ENCODE assay signal across 18 cellular contexts in the genomic region with DNA sequence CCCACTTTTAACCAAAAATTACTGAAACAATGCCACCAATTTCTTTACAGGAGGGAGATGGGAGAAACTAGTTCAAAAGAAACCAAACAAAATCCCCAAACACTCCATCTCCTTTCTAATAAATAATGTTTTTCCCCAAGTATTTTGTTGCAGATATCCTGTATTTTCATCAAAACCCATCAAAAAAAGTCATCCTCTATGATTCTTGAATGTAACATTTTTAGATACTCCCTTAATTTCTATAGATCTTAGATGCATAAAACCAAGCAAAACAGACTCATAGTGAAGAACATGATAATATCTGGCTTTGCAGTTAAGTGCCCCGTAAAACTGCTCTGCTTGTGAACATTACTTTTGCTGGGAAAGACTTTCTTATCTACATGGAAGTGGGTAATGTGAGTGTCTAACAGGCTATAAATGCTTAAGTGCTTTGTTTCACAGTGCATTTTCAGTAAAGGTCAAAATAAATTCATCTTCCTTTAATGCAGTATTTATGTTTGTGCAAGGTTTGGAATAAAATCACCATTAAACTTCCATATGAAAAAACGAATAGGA.
DNase-seq lines count a peak whose midpoint lies in the region; ATAC-seq and TF ChIP-seq lines count a peak whose summit lies in the region.
"Had no signal": no experiment of that assay in that cellular context is flagged by ENCODE, and none has a peak within 500 bp of the region (broad histone marks: within the 10 kb centered on the region; RNA-seq: fewer than 3 reads in every experiment).

No MANE protein-coding gene starts in this region.

- H3K79me2 ChIP-seq in Karpas-422 (ENCODE audit: low read length) (no peaks in the 10 kb centered on the region), PC-9 (ENCODE audit: low read depth) (no peaks in the 10 kb centered on the region)

- H3K9me3 Mint-ChIP-seq in neural crest cell: no peaks in the 10 kb centered on the region
- H3K9me3 Mint-ChIP-seq: activated T-cell treated with anti-CD3 and anti-CD28 coated beads, Interleukin-2, amount 50 U/mL, for 24 hours; CD8-positive, alpha-beta T cell had no signal

- H3K4me1 ChIP-seq in Karpas-422 (ENCODE audit: low read length) (peaks cover 14% of the 10 kb centered on the region), vagina (peaks cover 13% of the 10 kb centered on the region), PC-9 (replicated peaks; ENCODE audit: insufficient read depth) (no peaks in the 10 kb centered on the region)
- H3K4me1 ChIP-seq: colonic mucosa, testis had no signal

- TF ChIP-seq CTCF in neural crest cell (conservative IDR thresholded peaks at IDR 0.05) (no peak), vagina (IDR thresholded peaks at IDR 0.05) (no peak), PC-9 (conservative IDR thresholded peaks at IDR 0.05) (no peak)

- POLR2A ChIA-PET in PC-9 (lab: Charles Lee; ENCODE audit: unreplicated experiment): no interaction called here

- peak overlapping the region; percentile 43 for H3K4me3 Mint-ChIP-seq in neural crest cell

- H3K27me3 ChIP-seq in Karpas-422 (ENCODE audit: low read length) (no peaks in the 10 kb centered on the region), vagina (no peaks in the 10 kb centered on the region), PC-9 (ENCODE audit: insufficient read depth, low read depth) (no peaks in the 10 kb centered on the region)
- H3K27me3 ChIP-seq: testis had no signal

- H3K36me3 Mint-ChIP-seq in neural crest cell (ENCODE audit: low read depth): no peaks in the 10 kb centered on the region
- H3K36me3 Mint-ChIP-seq: CD8-positive, alpha-beta T cell had no signal

- H3K4me1 Mint-ChIP-seq in neural crest cell: peaks cover 55% of the 10 kb centered on the region

- no peak overlapping the region for H3K4me3 ChIP-seq in Karpas-422 (ENCODE audit: low read length)
- no peak overlapping the region for H3K4me3 ChIP-seq in vagina
- H3K4me3 ChIP-seq in PC-9: no peak overlapping the region
- H3K4me3 ChIP-seq: colonic mucosa had no signal

- no peak overlapping the region for H3K27ac ChIP-seq in Karpas-422 (ENCODE audit: low read length)
- no peak overlapping the region for H3K27ac ChIP-seq in vagina
- no peak overlapping the region for H3K27ac ChIP-seq in PC-9
- H3K27ac ChIP-seq: colonic mucosa, esophagus muscularis mucosa, testis had no signal

- H2AFZ ChIP-seq in Karpas-422 (ENCODE audit: low read length) (no peak overlapping the region), PC-9 (no peak overlapping the region)

- no peaks in the 10 kb centered on the region for H3K9me2 ChIP-seq in Karpas-422 (replicated peaks; ENCODE audit: insufficient read depth, low read length)
- no peaks in the 10 kb centered on the region for H3K9me2 ChIP-seq in PC-9 (ENCODE audit: insufficient read depth)

- intact Hi-C loops in vagina (cut with DNase I): no loop called here
- intact Hi-C loops in PC-9 (cut with micrococcal nuclease; ENCODE audit: unreplicated experiment): no loop called here

- DNase-seq in DMS79 treated with DMSO at 0.1 percent for 48 hours (lab: John Stamatoyannopoulos, UW) (peak; percentile 14), Karpas-422 (no peak), cerebellar cortex (ENCODE audit: low spot score) (peak; percentile 33), neural crest cell (ENCODE audit: low read depth, low spot score) (no peak), vagina (ENCODE audit: extremely low spot score in 2 of 2) (no peak), PC-9 (no peak)
- DNase-seq: activated CD4-positive, alpha-beta T cell treated with anti-CD3 and anti-CD28 coated beads for 1 hour; colonic mucosa; left cardiac atrium; NCI-H1417 treated with DMSO at 0.1 percent for 48 hours; NCI-H446 treated with DMSO at 0.1 percent for 48 hours; SW 1271 had no signal

- H3K9me3 ChIP-seq in Karpas-422 (ENCODE audit: low read length) (no peaks in the 10 kb centered on the region), vagina (no peaks in the 10 kb centered on the region), PC-9 (ENCODE audit: insufficient read depth, low read depth) (no peaks in the 10 kb centered on the region)
- H3K9me3 ChIP-seq: colonic mucosa, esophagus muscularis mucosa, testis had no signal

- H3F3A ChIP-seq in PC-9 (ENCODE audit: insufficient read depth, low read depth): no peaks in the 10 kb centered on the region

- H4K20me1 ChIP-seq in Karpas-422 (ENCODE audit: insufficient read depth, low read depth, low read length): no peaks in the 10 kb centered on the region
- H4K20me1 ChIP-seq in PC-9 (ENCODE audit: insufficient read depth): no peaks in the 10 kb centered on the region

- H3K9ac ChIP-seq in Karpas-422 (ENCODE audit: low read length): no peak overlapping the region

- no peaks in the 10 kb centered on the region for H3K36me3 ChIP-seq in Karpas-422 (ENCODE audit: insufficient read depth, low read length)
- no peaks in the 10 kb centered on the region for H3K36me3 ChIP-seq in vagina
- no peaks in the 10 kb centered on the region for H3K36me3 ChIP-seq in PC-9 (ENCODE audit: low read depth)
- H3K36me3 ChIP-seq: colonic mucosa, esophagus muscularis mucosa had no signal

- H3K27ac Mint-ChIP-seq in neural crest cell (ENCODE audit: unreplicated experiment): no peak overlapping the region

- no peak for TF ChIP-seq POLR2A in vagina (IDR thresholded peaks at IDR 0.05)

- CTCF ChIA-PET in PC-9 (lab: Charles Lee): no interaction called here

- peak overlapping the region; percentile 86 for H3K4me2 ChIP-seq in Karpas-422 (ENCODE audit: low read depth, low read length, poor library complexity, severe bottlenecking)
- H3K4me2 ChIP-seq in PC-9: no peak overlapping the region

- no TSS peak for BruUV-seq in PC-9 (replicated peaks; lab: Mats Ljungman, UMichigan)

- peaks cover 71% of the 10 kb centered on the region for H3K27me3 Mint-ChIP-seq in neural crest cell (ENCODE audit: low read depth)

- ATAC-seq in GM21619 (IDR thresholded peaks at IDR 0.05; ENCODE audit: unreplicated experiment): no peak
- ATAC-seq: Panc1 had no signal

Comparison
In these comparisons a context has a peak if more than half of its experiments do, and no peak if none do; other contexts are left out.
1. DNase-seq: peak in DMS79 treated with DMSO at 0.1 percent for 48 hours (single experiment) and cerebellar cortex (single experiment); none in Karpas-422 (single experiment), neural crest cell (single experiment), vagina (0 of 2) and PC-9 (0 of 2).